ENCODE assay signal across 1 cellular context in genomic region chr18:70292628-70293027, GRCh38.
A peak's percentile ranks its signal among the peaks of the same experiment; 100 is the strongest.
TF ChIP-seq lines count a peak whose summit lies in the region.

No MANE protein-coding gene starts in this region.

TF ChIP-seq in HepG2, 621 proteins besides CTCF, POLR2A, EP300 and RAD21 (continued from another document):
- TF ChIP-seq ZNF362 (CRISPR knock-in tag; IDR thresholded peaks at IDR 0.05; ENCODE audit: borderline replicate concordance): no peak
- peak; percentile 64 for TF ChIP-seq PPARG (CRISPR knock-in tag; conservative IDR thresholded peaks at IDR 0.05)
- no peak for TF ChIP-seq ZNF546 (CRISPR knock-in tag; conservative IDR thresholded peaks at IDR 0.05)
- no peak for TF ChIP-seq ZNF329 (CRISPR knock-in tag; IDR thresholded peaks at IDR 0.05; ENCODE audit: low read depth)
- TF ChIP-seq ZNF17 (CRISPR knock-in tag; IDR thresholded peaks at IDR 0.05): no peak
- no peak for TF ChIP-seq ZNF33A (CRISPR knock-in tag; IDR thresholded peaks at IDR 0.05; ENCODE audit: borderline replicate concordance)
TF ChIP-seq in HepG2: peak in this region for 1.
